ENCODE assay signal across 18 cellular contexts in the genomic region with DNA sequence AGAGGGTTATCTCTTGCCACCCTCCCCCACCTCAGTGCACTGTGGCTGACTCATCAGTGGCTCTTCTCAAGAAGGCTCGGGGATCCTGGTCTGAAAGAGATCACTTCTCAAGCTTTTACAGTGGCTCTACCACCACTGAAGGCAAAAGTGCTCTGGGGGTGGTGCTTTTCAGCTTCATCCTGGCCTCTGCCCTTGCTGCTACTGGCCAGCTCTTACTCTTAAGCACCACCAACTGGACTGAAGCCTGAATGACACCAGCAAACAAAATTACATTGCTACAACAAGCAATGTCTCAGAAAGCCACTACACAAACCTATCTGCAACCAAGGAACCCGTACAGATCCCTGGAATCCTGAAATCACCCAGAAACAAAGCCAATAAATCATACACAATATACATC.
DNase-seq lines count a peak whose midpoint lies in the region; ATAC-seq and TF ChIP-seq lines count a peak whose summit lies in the region.
"Had no signal": no experiment of that assay in that cellular context is flagged by ENCODE, and none has a peak within 500 bp of the region (broad histone marks: within the 10 kb centered on the region; RNA-seq: fewer than 3 reads in every experiment).

No MANE protein-coding gene starts in this region.

- WGBS in hepatocyte (ENCODE audit: low lambda C conversion rate, missing lambda C conversion rate), result 51% methylated on average over 2 of the region's 2 CpGs

- no peaks in the 10 kb centered on the region for H3K27me3 ChIP-seq in HAP-1 (ENCODE audit: low read depth)
- H3K27me3 ChIP-seq in hepatocyte, result no peaks in the 10 kb centered on the region
- H3K27me3 ChIP-seq: upper lobe of right lung had no signal

- no peaks in the 10 kb centered on the region for H3K9me2 ChIP-seq in hepatocyte (replicated peaks; ENCODE audit: insufficient read depth)

- H3K4me2 ChIP-seq in hepatocyte, result no peak overlapping the region
- H3K4me2 ChIP-seq: KMS-11 had no signal

- H3K27ac ChIP-seq in 22Rv1 (no peak overlapping the region), hepatocyte (no peak overlapping the region)
- H3K27ac ChIP-seq: KMS-11, psoas muscle, upper lobe of right lung had no signal

- H3K79me2 ChIP-seq in hepatocyte, result no peaks in the 10 kb centered on the region

- no peaks in the 10 kb centered on the region for H4K20me1 ChIP-seq in hepatocyte (ENCODE audit: insufficient read depth, poor library complexity, severe bottlenecking)

- ATAC-seq in GM19351 (IDR thresholded peaks at IDR 0.05; ENCODE audit: unreplicated experiment), result no peak
- ATAC-seq: psoas muscle, upper lobe of right lung had no signal

- H2AFZ ChIP-seq in hepatocyte, result no peak overlapping the region

- no peak overlapping the region for H3K4me3 ChIP-seq in HAP-1
- H3K4me3 ChIP-seq in hepatocyte, result no peak overlapping the region
- H3K4me3 ChIP-seq: psoas muscle, upper lobe of right lung had no signal

- TF ChIP-seq CTCF in 22Rv1 (IDR thresholded peaks at IDR 0.05) (peak; percentile 45; the same call in 1 of the 2 replicates), hepatocyte (IDR thresholded peaks at IDR 0.05; ENCODE audit: poor library complexity) (peak; percentile 8)

- H3K9me3 ChIP-seq in HAP-1 (no peaks in the 10 kb centered on the region), hepatocyte (ENCODE audit: low read depth) (no peaks in the 10 kb centered on the region)
- H3K9me3 ChIP-seq: psoas muscle, upper lobe of right lung had no signal

- DNase-seq in HAP-1 (ENCODE audit: low spot score in 2 of 2), result peak; percentile 22 to 26
- peak; percentile 12 for DNase-seq in SK-N-DZ (ENCODE audit: low spot score)
- DNase-seq in hepatocyte (ENCODE audit: low spot score), result peak; percentile 19
- no peak for DNase-seq in NCI-H1694 treated with DMSO at 0.1 percent for 48 hours (lab: John Stamatoyannopoulos, UW)
- no peak for DNase-seq in SHP77 (lab: John Stamatoyannopoulos, UW)
- no peak for DNase-seq in NCI-H2107 treated with DMSO at 0.1 percent for 48 hours (lab: John Stamatoyannopoulos, UW; ENCODE audit: unreplicated experiment)
- DNase-seq: activated CD4-positive, alpha-beta T cell treated with anti-CD3 and anti-CD28 coated beads for 48 hours; activated T-cell treated with anti-CD3 and anti-CD28 coated beads, Interleukin-2, amount 50 U/mL, for 24 hours; amygdala; Calu3; immature natural killer cell; NCI-H2029 treated with DMSO at 0.1 percent for 48 hours; psoas muscle; stimulated activated CD4-positive, alpha-beta T cell treated with anti-CD3 and anti-CD28 coated beads, Interleukin-2, amount 100 ng/mL, for 24 hours; upper lobe of right lung had no signal

- in situ Hi-C loops in HAP-1 (cut with MboI; ENCODE audit: low sequenced_read_pairs), result no loop called here

- no peaks in the 10 kb centered on the region for H3K4me1 ChIP-seq in HAP-1
- H3K4me1 ChIP-seq in hepatocyte (ENCODE audit: insufficient read depth), result no peaks in the 10 kb centered on the region
- H3K4me1 ChIP-seq: psoas muscle, upper lobe of right lung had no signal

- H3K36me3 ChIP-seq in HAP-1 (replicated peaks), result no peaks in the 10 kb centered on the region
- H3K36me3 ChIP-seq in hepatocyte (replicated peaks; ENCODE audit: insufficient read depth, low read depth), result no peaks in the 10 kb centered on the region
- H3K36me3 ChIP-seq: upper lobe of right lung had no signal

Comparison
In these comparisons a context has a peak if more than half of its experiments do, and no peak if none do; other contexts are left out.
1. DNase-seq: peak in HAP-1 (2 of 2), SK-N-DZ (single experiment) and hepatocyte (single experiment); none in NCI-H1694 treated with DMSO at 0.1 percent for 48 hours (single experiment), SHP77 (0 of 2) and NCI-H2107 treated with DMSO at 0.1 percent for 48 hours (single experiment).